In genomic region chr9:134455951-134456739, GRCh38 we compare ENCODE assay signal across 8 cellular contexts.
DNase-seq lines count a peak whose midpoint lies in the region; ATAC-seq, FAIRE-seq and TF ChIP-seq lines count a peak whose summit lies in the region.

No MANE protein-coding gene starts in this region.

- peak overlapping the region in 10 of 12 donors; percentile 18 to 57 (median 42) for H3K4me3 ChIP-seq in heart left ventricle
- H3K4me3 ChIP-seq in skeletal muscle cell (ENCODE audit: low read depth, low read length) = no peak overlapping the region

- WGBS in heart left ventricle, 4 donors = 27 to 40% (median 32%) methylated on average over 32 to 41 of the region's 41 CpGs

- intact Hi-C loops in heart left ventricle (cut with DNase I) = loop anchor here in 5 of 10 donors (5.0 to 10.0 kb wide), 7 partner anchors 79 to 959 kb away; partner anchors contain the start of gene COL5A1 (in 3 of the 5)

- no peaks in the 10 kb centered on the region for H3K36me3 ChIP-seq in heart left ventricle

- H3K27ac ChIP-seq in heart left ventricle = peak overlapping the region; percentile 82 to 96 (median 90)

- H3K4me1 ChIP-seq in heart left ventricle = peaks cover 3 to 38% (median 21%) of the 10 kb centered on the region in 12 donors

- DNase-seq in GM12892 (ENCODE audit: insufficient read length) (no peak), heart left ventricle (peak; percentile 90 to 92 (median 91)), skeletal muscle cell (ENCODE audit: low read depth) (peak; percentile 93)
- peak; percentile 61 for DNase-seq in activated naive CD8-positive, alpha-beta T cell treated with anti-CD3 and anti-CD28 coated beads, Interleukin-2, amount 50 U/mL, for 16 hours (ENCODE audit: low read depth, low spot score)
- DNase-seq in NK-92 treated with Interleukin-12 subunit alpha and Interleukin-12 subunit beta, amount 100 ng/mL, for 24 hours (lab: John Stamatoyannopoulos, UW) = no peak

- peak; percentile 60 for FAIRE-seq in GM12892 (lab: Jason Lieb, UNC)

- no peaks in the 10 kb centered on the region for H3K27me3 ChIP-seq in heart left ventricle

- H3K9me3 ChIP-seq in heart left ventricle = peaks cover 0 to 1% (median 0%) of the 10 kb centered on the region in 12 donors

- no peak for TF ChIP-seq POLR2A in GM12892 (IDR thresholded peaks at IDR 0.05; ENCODE audit: low read depth, low read length)
- no peak for TF ChIP-seq POLR2A in heart left ventricle (IDR thresholded peaks at IDR 0.05)

- peak in 2 of 12 donors; percentile 3 to 14 for TF ChIP-seq CTCF in heart left ventricle (IDR thresholded peaks at IDR 0.05)

- ATAC-seq in SK-N-SH treated with all-trans-retinoic acid at 6 μM for 48 hours (peak; percentile 86), heart left ventricle (peak; percentile 56 to 92 (median 83)), HG03354 (IDR thresholded peaks at IDR 0.05; ENCODE audit: poor library complexity, severe bottlenecking, unreplicated experiment) (no peak), HG02571 (IDR thresholded peaks at IDR 0.05; ENCODE audit: unreplicated experiment) (no peak)

TF ChIP-seq in SK-N-SH treated with all-trans-retinoic acid at 6 μM for 48 hours, 23 proteins besides CTCF, POLR2A, EP300 and RAD21:
- TF ChIP-seq TCF4 (CRISPR knock-in tag; IDR thresholded peaks at IDR 0.05; ENCODE audit: borderline replicate concordance) (peak; percentile 64; the same call in 1 of the 2 replicates), CREB5 (CRISPR knock-in tag; IDR thresholded peaks at IDR 0.05; ENCODE audit: low read depth) (peak; percentile 66; the same call in 1 of the 2 replicates), ISL1 (CRISPR knock-in tag; IDR thresholded peaks at IDR 0.05) (peak; percentile 56), ZC3H10 (CRISPR knock-in tag; IDR thresholded peaks at IDR 0.05) (no peak), SNAI2 (CRISPR knock-in tag; IDR thresholded peaks at IDR 0.05) (peak; percentile 75), CSDC2 (CRISPR knock-in tag; IDR thresholded peaks at IDR 0.05) (peak; percentile 70; the same call in 1 of the 2 replicates), PATZ1 (CRISPR knock-in tag; IDR thresholded peaks at IDR 0.05; ENCODE audit: borderline replicate concordance) (no peak), TSHZ2 (CRISPR knock-in tag; IDR thresholded peaks at IDR 0.05) (0 out of 2 replicates have a peak, but pooled peaks have one; percentile 35)

Comparison
In these comparisons a context has a peak if more than half of its experiments do, and no peak if none do; other contexts are left out.
1. DNase-seq: peak in activated naive CD8-positive, alpha-beta T cell treated with anti-CD3 and anti-CD28 coated beads, Interleukin-2, amount 50 U/mL, for 16 hours (single experiment), heart left ventricle (5 of 5) and skeletal muscle cell (single experiment); none in GM12892 (single experiment) and NK-92 treated with Interleukin-12 subunit alpha and Interleukin-12 subunit beta, amount 100 ng/mL, for 24 hours (single experiment).
2. ATAC-seq: peak in SK-N-SH treated with all-trans-retinoic acid at 6 μM for 48 hours (single experiment) and heart left ventricle (4 of 4); none in HG03354 (single experiment) and HG02571 (single experiment).